In genomic region chr12:108327621-108328371, GRCh38 we compare ENCODE assay signal across 1 cellular context.
TF ChIP-seq lines count a peak whose summit lies in the region.

No MANE protein-coding gene starts in this region.

TF ChIP-seq in HepG2, 621 proteins besides CTCF, POLR2A, EP300 and RAD21 (continued from another document):
- TF ChIP-seq ZNF280D (CRISPR knock-in tag; IDR thresholded peaks at IDR 0.05) (no peak), NRL (CRISPR knock-in tag; IDR thresholded peaks at IDR 0.05; ENCODE audit: borderline replicate concordance) (no peak), RCOR2 (CRISPR knock-in tag; IDR thresholded peaks at IDR 0.05) (no peak), ZNF251 (CRISPR knock-in tag; IDR thresholded peaks at IDR 0.05) (no peak), KLF12 (CRISPR knock-in tag; IDR thresholded peaks at IDR 0.05; ENCODE audit: borderline replicate concordance) (no peak), ZNF569 (CRISPR knock-in tag; IDR thresholded peaks at IDR 0.05; ENCODE audit: borderline replicate concordance) (no peak), LBX2 (CRISPR knock-in tag; IDR thresholded peaks at IDR 0.05; ENCODE audit: borderline replicate concordance) (no peak), ZNF350 (CRISPR knock-in tag; IDR thresholded peaks at IDR 0.05; ENCODE audit: borderline replicate concordance, low read depth) (no peak), ZNF780A (CRISPR knock-in tag; IDR thresholded peaks at IDR 0.05) (no peak), ARNT2 (CRISPR knock-in tag; IDR thresholded peaks at IDR 0.05; ENCODE audit: low read depth) (no peak), HBP1 (CRISPR knock-in tag; IDR thresholded peaks at IDR 0.05; ENCODE audit: low read depth) (no peak), PPARG (CRISPR knock-in tag; conservative IDR thresholded peaks at IDR 0.05) (no peak), HNRNPUL1 (IDR thresholded peaks at IDR 0.05; ENCODE audit: low read depth, low read length) (no peak), SAP130 (CRISPR knock-in tag; IDR thresholded peaks at IDR 0.05; ENCODE audit: low read depth) (no peak), THAP11 (CRISPR knock-in tag; IDR thresholded peaks at IDR 0.05) (no peak), GLMP (CRISPR knock-in tag; IDR thresholded peaks at IDR 0.05; ENCODE audit: borderline replicate concordance) (no peak), ZNF337 (CRISPR knock-in tag; IDR thresholded peaks at IDR 0.05; ENCODE audit: borderline replicate concordance, low read depth) (no peak), CHD2 (IDR thresholded peaks at IDR 0.05; ENCODE audit: low read depth, low read length) (no peak)
TF ChIP-seq in HepG2: peak in this region for 0.
